Comparison of ENCODE assay signal across 8 cellular contexts in the genomic region with DNA sequence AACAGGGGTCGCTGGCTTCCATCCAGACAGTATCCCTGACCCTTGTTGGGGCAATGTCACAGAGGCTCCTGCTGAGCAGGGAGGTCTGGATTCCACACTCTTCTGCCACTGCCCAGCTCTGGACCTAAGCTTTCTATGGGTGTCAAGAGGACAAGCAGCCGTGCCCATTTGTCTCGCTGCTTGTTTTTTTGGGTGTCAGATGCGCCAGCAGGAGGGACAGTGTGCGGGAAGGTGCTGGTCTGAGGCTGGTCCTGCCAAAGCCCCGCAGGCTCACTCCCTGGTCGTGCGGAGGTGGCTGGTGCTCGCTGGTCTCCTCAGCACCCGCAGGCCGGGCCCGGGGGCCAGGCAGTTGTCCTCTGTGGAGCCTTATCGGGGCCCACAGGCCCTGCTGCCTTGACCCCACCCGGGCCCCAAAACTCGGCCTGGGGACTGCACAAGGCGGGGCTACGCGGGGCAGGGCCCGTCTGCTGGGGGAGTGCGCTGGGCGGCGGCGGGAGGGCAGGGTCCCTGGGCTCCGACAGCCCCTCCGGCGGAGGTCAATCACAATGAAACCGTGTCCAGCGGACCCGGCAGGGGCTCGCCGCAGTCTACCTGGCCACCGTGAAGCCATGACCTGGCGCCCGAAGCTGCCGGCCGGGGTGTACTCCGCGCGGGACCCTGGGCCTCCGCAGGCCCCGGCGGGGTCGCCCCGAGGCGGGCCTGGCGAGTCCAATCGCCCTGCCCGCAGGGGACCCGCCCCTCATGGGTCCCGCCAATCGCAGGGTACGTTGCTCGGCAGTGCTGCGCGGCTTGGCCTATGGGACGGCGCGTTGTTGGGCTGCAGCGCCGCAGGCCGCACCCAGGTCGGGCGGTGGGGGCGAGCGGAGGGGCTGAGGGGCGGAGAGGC. TPM values are rescaled to one million over a fixed set of nuclear protein-coding genes. Genes with fewer than 3 reads are reported as not detected.
DNase-seq lines count a peak whose midpoint lies in the region; ATAC-seq lines count a peak whose summit lies in the region.

A gene with protein sequence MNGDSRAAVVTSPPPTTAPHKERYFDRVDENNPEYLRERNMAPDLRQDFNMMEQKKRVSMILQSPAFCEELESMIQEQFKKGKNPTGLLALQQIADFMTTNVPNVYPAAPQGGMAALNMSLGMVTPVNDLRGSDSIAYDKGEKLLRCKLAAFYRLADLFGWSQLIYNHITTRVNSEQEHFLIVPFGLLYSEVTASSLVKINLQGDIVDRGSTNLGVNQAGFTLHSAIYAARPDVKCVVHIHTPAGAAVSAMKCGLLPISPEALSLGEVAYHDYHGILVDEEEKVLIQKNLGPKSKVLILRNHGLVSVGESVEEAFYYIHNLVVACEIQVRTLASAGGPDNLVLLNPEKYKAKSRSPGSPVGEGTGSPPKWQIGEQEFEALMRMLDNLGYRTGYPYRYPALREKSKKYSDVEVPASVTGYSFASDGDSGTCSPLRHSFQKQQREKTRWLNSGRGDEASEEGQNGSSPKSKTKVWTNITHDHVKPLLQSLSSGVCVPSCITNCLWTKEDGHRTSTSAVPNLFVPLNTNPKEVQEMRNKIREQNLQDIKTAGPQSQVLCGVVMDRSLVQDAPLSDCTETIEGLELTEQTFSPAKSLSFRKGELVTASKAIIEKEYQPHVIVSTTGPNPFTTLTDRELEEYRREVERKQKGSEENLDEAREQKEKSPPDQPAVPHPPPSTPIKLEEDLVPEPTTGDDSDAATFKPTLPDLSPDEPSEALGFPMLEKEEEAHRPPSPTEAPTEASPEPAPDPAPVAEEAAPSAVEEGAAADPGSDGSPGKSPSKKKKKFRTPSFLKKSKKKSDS (plus strand): TSS at position 822 of the 886 bp plus-strand sequence. CDS start 32,072 bp downstream, outside the sequence.

- no peaks in the 10 kb centered on the region for H3K27me3 Mint-ChIP-seq in activated T-cell treated with anti-CD3 and anti-CD28 coated beads, Interleukin-2, amount 50 U/mL, for 4 hours (ENCODE audit: low read depth)

- peaks cover 10 to 30% of the 10 kb centered on the region in 2 donors for H3K4me1 ChIP-seq in muscle layer of duodenum (ENCODE audit: control insufficient read depth in 1 of 2, insufficient read depth in 2 of 2, low read length in 2 of 2)

- DNase-seq in DMS 273 (lab: John Stamatoyannopoulos, UW; ENCODE audit: unreplicated experiment) = peak; percentile 91
- peak in 75 of 76 experiments; percentile 37 to 95 (median 83) for DNase-seq in HUDEP-2 (lab: John Stamatoyannopoulos, UW; ENCODE audit: unreplicated experiment in 76 of 76)
- peak; percentile 43 for DNase-seq in OCI-M2 (lab: John Stamatoyannopoulos, UW; ENCODE audit: unreplicated experiment)
- peak; percentile 92 for DNase-seq in activated T-cell treated with anti-CD3 and anti-CD28 coated beads, Interleukin-2, amount 50 U/mL, for 4 hours
- peak; percentile 85 for DNase-seq in stimulated activated CD8-positive, alpha-beta memory T cell treated with anti-CD3 and anti-CD28 coated beads, Interleukin-7, amount 100 ng/mL, for 24 hours (ENCODE audit: low read depth)

- H3K9me3 Mint-ChIP-seq in activated T-cell treated with anti-CD3 and anti-CD28 coated beads, Interleukin-2, amount 50 U/mL, for 4 hours = no peaks in the 10 kb centered on the region

- no peaks in the 10 kb centered on the region for H3K27me3 ChIP-seq in muscle layer of duodenum (ENCODE audit: low read depth, low read length)

- peaks cover 54% of the 10 kb centered on the region for H3K4me1 Mint-ChIP-seq in activated T-cell treated with anti-CD3 and anti-CD28 coated beads, Interleukin-2, amount 50 U/mL, for 4 hours (ENCODE audit: low read depth)

- H3K36me3 ChIP-seq in muscle layer of duodenum (ENCODE audit: control insufficient read depth in 1 of 2, insufficient read depth in 2 of 2, low read length in 2 of 2) = no peaks in the 10 kb centered on the region

- H3K4me3 ChIP-seq in muscle layer of duodenum (ENCODE audit: low read depth in 1 of 2, low read length in 2 of 2) = peak within 1 kb of the TSS; percentile 78 to 84

- no peaks in the 10 kb centered on the region for H3K9me3 ChIP-seq in muscle layer of duodenum (ENCODE audit: control insufficient read depth in 1 of 2, low read length in 2 of 2)

- peak within 1 kb of the TSS; percentile 82 for H3K27ac ChIP-seq in muscle layer of duodenum (ENCODE audit: low read length)

- ATAC-seq in GM21381 (IDR thresholded peaks at IDR 0.05; ENCODE audit: unreplicated experiment) (peak; percentile 78), esophagus mucosa (peak; percentile 99)
- peak; percentile 88 to 92 for ATAC-seq in activated T-cell treated with anti-CD3 and anti-CD28 coated beads, Interleukin-2, amount 50 U/mL, for 4 hours

- H3K36me3 Mint-ChIP-seq in activated T-cell treated with anti-CD3 and anti-CD28 coated beads, Interleukin-2, amount 50 U/mL, for 4 hours (ENCODE audit: insufficient read depth) = peaks cover 4% of the 10 kb centered on the region

- H3K4me3 Mint-ChIP-seq in activated T-cell treated with anti-CD3 and anti-CD28 coated beads, Interleukin-2, amount 50 U/mL, for 4 hours = peak within 1 kb of the TSS; percentile 97

RNA-seq across cellular contexts. Expression of the gene that starts here (rescaled TPM):
- 100 to 1,000 TPM; 147 to 175 (median 153) TPM for total RNA-seq in activated T-cell treated with anti-CD3 and anti-CD28 coated beads, Interleukin-2, amount 50 U/mL, for 4 hours
- 133 TPM for total RNA-seq in esophagus mucosa

Comparison
In these comparisons a context has a peak if more than half of its experiments do, and no peak if none do; other contexts are left out.
1. Peak in every context shown above with its lines: DNase-seq, ATAC-seq, H3K4me3 ChIP-seq and H3K27ac ChIP-seq.